9 cellular contexts compared by ENCODE assay signal in the genomic region with DNA sequence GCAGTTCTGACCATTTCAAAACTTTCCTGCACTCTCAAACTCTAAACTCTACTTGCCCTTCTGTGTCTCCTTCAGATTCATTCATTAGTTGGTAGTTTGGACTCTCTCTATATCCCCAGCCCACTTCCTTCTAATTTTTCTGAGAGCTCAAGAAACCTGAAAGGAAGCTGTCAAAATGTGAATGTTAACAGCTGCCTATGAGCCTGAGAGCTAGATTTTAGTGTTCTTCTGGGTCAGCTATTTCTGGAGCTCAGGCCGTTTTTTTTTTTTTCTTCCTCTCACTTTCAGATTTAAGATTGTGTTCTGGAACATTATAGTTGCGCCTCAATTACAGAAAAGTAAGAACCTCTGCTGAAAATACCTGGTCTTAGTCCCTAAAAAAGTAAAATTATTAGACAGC.
DNase-seq lines count a peak whose midpoint lies in the region; ATAC-seq and TF ChIP-seq lines count a peak whose summit lies in the region.
"Had no signal": no experiment of that assay in that cellular context is flagged by ENCODE, and none has a peak within 500 bp of the region (broad histone marks: within the 10 kb centered on the region; RNA-seq: fewer than 3 reads in every experiment).

No MANE protein-coding gene starts in this region.

- 18% methylated on average over 2 of the region's 2 CpGs for WGBS in esophagus muscularis mucosa

- DNase-seq in esophagus muscularis mucosa (ENCODE audit: extremely low spot score) (no peak), SJCRH30 (no peak), G401 (ENCODE audit: low spot score) (no peak), SW 1271 (lab: John Stamatoyannopoulos, UW) (no peak)
- DNase-seq: amygdala had no signal

- no peak for TF ChIP-seq POLR2A in esophagus muscularis mucosa (IDR thresholded peaks at IDR 0.05; ENCODE audit: low read depth)

- no peaks in the 10 kb centered on the region for H3K27me3 ChIP-seq in BLaER1
- H3K27me3 ChIP-seq in esophagus muscularis mucosa: no peaks in the 10 kb centered on the region
- H3K27me3 ChIP-seq in SJCRH30: no peaks in the 10 kb centered on the region

- H4K20me1 ChIP-seq in BLaER1: peaks cover 100% of the 10 kb centered on the region

- no peak for TF ChIP-seq CTCF in esophagus muscularis mucosa (IDR thresholded peaks at IDR 0.05)

- no peak for TF ChIP-seq EP300 in esophagus muscularis mucosa (IDR thresholded peaks at IDR 0.05)

- intact Hi-C loops in esophagus muscularis mucosa (cut with DNase I): loop anchor here (10.0 kb wide), 1 partner anchor 68 kb away; no protein-coding TSS in a partner anchor

- peak overlapping the region; percentile 58 for H3K4me2 ChIP-seq in BLaER1

- ATAC-seq in GM19438 (IDR thresholded peaks at IDR 0.05; ENCODE audit: low read depth, unreplicated experiment) (peak; percentile 83), HG03097 (IDR thresholded peaks at IDR 0.05; ENCODE audit: low FRiP score, unreplicated experiment) (peak; percentile 72)
- no peak for ATAC-seq in activated CD4-positive, CD25-positive, alpha-beta regulatory T cell treated with anti-CD3 and anti-CD28 coated beads, Interleukin-2, amount 50 U/mL, for 24 hours

- in situ Hi-C loops in G401 (cut with HindIII; ENCODE audit: low sequenced_read_pairs): no loop called here

- H3K4me1 ChIP-seq in BLaER1 (peaks cover 41% of the 10 kb centered on the region), esophagus muscularis mucosa (peaks cover 30 to 96% (median 90%) of the 10 kb centered on the region in 4 donors), SJCRH30 (no peaks in the 10 kb centered on the region)

- H3K27ac ChIP-seq in BLaER1 (0 out of 2 replicates have a peak overlapping the region, but pooled peaks have one; percentile 2), esophagus muscularis mucosa (replicated peaks in 1 of 4) (peak overlapping the region; percentile 41 to 71 (median 51)), SJCRH30 (no peak overlapping the region)

- H3K4me3 ChIP-seq in BLaER1 (no peak overlapping the region), esophagus muscularis mucosa (peak overlapping the region in 1 of 4 donors; percentile 5), SJCRH30 (no peak overlapping the region)

- H3K36me3 ChIP-seq in BLaER1 (peaks cover 78% of the 10 kb centered on the region), esophagus muscularis mucosa (peaks cover 0 to 23% (median 1%) of the 10 kb centered on the region in 4 donors), SJCRH30 (peaks cover 66% of the 10 kb centered on the region)

- peak overlapping the region; percentile 31; the same call in 1 of the 2 replicates for H3K9ac ChIP-seq in BLaER1

- H3K9me3 ChIP-seq in BLaER1: no peaks in the 10 kb centered on the region
- H3K9me3 ChIP-seq in esophagus muscularis mucosa: no peaks in the 10 kb centered on the region
- no peaks in the 10 kb centered on the region for H3K9me3 ChIP-seq in SJCRH30 (replicated peaks)

Comparison
In these comparisons a context has a peak if more than half of its experiments do, and no peak if none do; other contexts are left out.
1. ATAC-seq: peak in GM19438 (single experiment) and HG03097 (single experiment); none in activated CD4-positive, CD25-positive, alpha-beta regulatory T cell treated with anti-CD3 and anti-CD28 coated beads, Interleukin-2, amount 50 U/mL, for 24 hours (0 of 2).